27 cellular contexts compared by ENCODE assay signal in the genomic region with DNA sequence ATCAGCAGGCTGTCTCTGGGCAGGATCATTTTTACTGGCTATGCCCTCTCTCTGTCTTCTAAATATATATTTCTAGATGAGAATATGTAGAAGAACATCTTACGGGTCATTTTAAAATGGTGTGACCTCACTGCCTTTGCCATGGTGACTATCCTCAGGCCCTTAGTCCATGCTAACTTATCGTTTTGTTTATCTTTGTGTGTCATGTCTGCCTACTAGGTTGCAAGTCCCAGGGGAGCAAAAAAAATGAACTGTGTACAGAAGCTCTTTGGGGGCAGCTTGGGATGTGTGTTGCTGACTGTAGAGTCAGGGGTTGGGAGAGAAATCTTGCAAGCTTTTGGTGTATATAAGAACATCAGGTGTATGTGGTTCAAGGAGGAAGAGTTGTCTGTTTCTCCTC.
"Had no signal": no experiment of that assay in that cellular context is flagged by ENCODE, and none has a peak within 500 bp of the region (broad histone marks: within the 10 kb centered on the region; RNA-seq: fewer than 3 reads in every experiment).

No MANE protein-coding gene starts in this region.

- H3K27me3 ChIP-seq: body of pancreas, gastroesophageal sphincter, neutrophil, pancreas, right atrium auricular region, suprapubic skin, tibial nerve had no signal

- H3K27ac ChIP-seq: body of pancreas, gastroesophageal sphincter, neutrophil, pancreas, psoas muscle, right atrium auricular region, suprapubic skin, tibial nerve had no signal

- H3K4me3 Mint-ChIP-seq: activated naive CD4-positive, alpha-beta T cell treated with anti-CD3 and anti-CD28 coated beads, Interleukin-2, amount 50 U/mL, for 24 hours; activated T-helper 1 cell treated with anti-CD3 and anti-CD28 coated beads, Interleukin-12 subunit alpha, Interleukin-12 subunit beta, Interleukin-2, Interleukin-4 antibody, amounts not matched to agents 30 ng/mL and 10 ng/mL and 1 ng/mL, durations not matched to agents 14 hours and 24 hours and 36 hours; effector memory CD8-positive, alpha-beta T cell; memory B cell; nephron; stimulated activated naive CD8-positive, alpha-beta T cell treated with anti-CD3 and anti-CD28 coated beads, Interleukin-15, amount 100 ng/mL, for 72 hours; WTC11 had no signal

- ATAC-seq: body of pancreas; effector memory CD8-positive, alpha-beta T cell; esophagus mucosa; gastroesophageal sphincter; left cardiac atrium; pancreas; psoas muscle; stimulated activated naive CD8-positive, alpha-beta T cell treated with anti-CD3 and anti-CD28 coated beads, Interleukin-15, amount 100 ng/mL, for 72 hours; WTC11 had no signal

- H3K4me1 Mint-ChIP-seq: memory B cell, nephron, WTC11 had no signal

- H3K9me3 Mint-ChIP-seq: activated naive CD4-positive, alpha-beta T cell treated with anti-CD3 and anti-CD28 coated beads, Interleukin-2, amount 50 U/mL, for 24 hours; activated T-helper 1 cell treated with anti-CD3 and anti-CD28 coated beads, Interleukin-12 subunit alpha, Interleukin-12 subunit beta, Interleukin-2, Interleukin-4 antibody, amounts not matched to agents 30 ng/mL and 10 ng/mL and 1 ng/mL, durations not matched to agents 14 hours and 24 hours and 36 hours; effector memory CD8-positive, alpha-beta T cell; memory B cell; nephron; stimulated activated naive CD8-positive, alpha-beta T cell treated with anti-CD3 and anti-CD28 coated beads, Interleukin-15, amount 100 ng/mL, for 72 hours; WTC11 had no signal

- H3K9me3 ChIP-seq: body of pancreas, gastroesophageal sphincter, neutrophil, pancreas, psoas muscle, right atrium auricular region, suprapubic skin, tibial nerve had no signal

- H3K4me1 ChIP-seq: body of pancreas, gastroesophageal sphincter, pancreas, psoas muscle, right atrium auricular region, suprapubic skin had no signal

- H3K4me3 ChIP-seq: body of pancreas, gastroesophageal sphincter, pancreas, psoas muscle, right atrium auricular region, suprapubic skin, tibial nerve had no signal

- FAIRE-seq: colon, endothelial cell of umbilical vein, pancreas had no signal

- DNase-seq: activated CD4-positive, alpha-beta T cell treated with anti-CD3 and anti-CD28 coated beads, Interleukin-2, amount 50 U/mL, for 4 hours; activated gamma-delta T cell treated with Interleukin-2 at 50 U/mL for 16 hours; anterior cingulate cortex; body of pancreas; central memory CD4-positive, alpha-beta T cell; effector memory CD8-positive, alpha-beta T cell; head of caudate nucleus; islet precursor cell; left cardiac atrium; pancreas; psoas muscle; stimulated activated CD4-positive, alpha-beta T cell treated with anti-CD3 and anti-CD28 coated beads, Interleukin-4, amount 100 ng/mL, for 24 hours; stimulated activated naive CD8-positive, alpha-beta T cell treated with anti-CD3 and anti-CD28 coated beads, Interleukin-15, amount 100 ng/mL, for 72 hours; T-helper 9 cell had no signal

- H3K27ac Mint-ChIP-seq: activated naive CD4-positive, alpha-beta T cell treated with anti-CD3 and anti-CD28 coated beads, Interleukin-2, amount 50 U/mL, for 24 hours; activated T-helper 1 cell treated with anti-CD3 and anti-CD28 coated beads, Interleukin-12 subunit alpha, Interleukin-12 subunit beta, Interleukin-2, Interleukin-4 antibody, amounts not matched to agents 30 ng/mL and 10 ng/mL and 1 ng/mL, durations not matched to agents 14 hours and 24 hours and 36 hours; memory B cell; nephron; stimulated activated naive CD8-positive, alpha-beta T cell treated with anti-CD3 and anti-CD28 coated beads, Interleukin-15, amount 100 ng/mL, for 72 hours; WTC11 had no signal

- H3K27me3 Mint-ChIP-seq: activated naive CD4-positive, alpha-beta T cell treated with anti-CD3 and anti-CD28 coated beads, Interleukin-2, amount 50 U/mL, for 24 hours; effector memory CD8-positive, alpha-beta T cell; memory B cell; stimulated activated naive CD8-positive, alpha-beta T cell treated with anti-CD3 and anti-CD28 coated beads, Interleukin-15, amount 100 ng/mL, for 72 hours had no signal
